28 cellular contexts compared by ENCODE assay signal in the genomic region with DNA sequence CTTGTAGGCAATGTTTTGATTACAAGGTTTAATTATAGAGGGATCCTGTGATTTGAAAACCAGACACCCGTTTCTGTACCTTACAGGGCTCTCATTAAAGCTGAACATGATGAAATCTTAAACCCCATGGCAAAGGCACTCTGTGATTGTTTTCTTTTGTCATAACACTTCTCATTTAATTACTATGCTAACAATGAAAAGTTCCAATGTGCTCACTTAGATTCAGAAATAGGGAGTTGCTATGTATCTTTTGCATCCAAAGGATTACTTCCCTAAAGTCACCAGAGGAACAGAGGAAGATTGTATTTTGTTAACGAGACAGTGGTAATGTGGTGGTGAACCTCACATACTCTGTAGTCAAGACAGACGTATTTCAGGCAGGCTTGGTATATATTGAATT.
DNase-seq lines count a peak whose midpoint lies in the region; ATAC-seq, FAIRE-seq and TF ChIP-seq lines count a peak whose summit lies in the region.
"Had no signal": no experiment of that assay in that cellular context is flagged by ENCODE, and none has a peak within 500 bp of the region (broad histone marks: within the 10 kb centered on the region; RNA-seq: fewer than 3 reads in every experiment).

No MANE protein-coding gene starts in this region.

- FAIRE-seq in GM12892 (lab: Jason Lieb, UNC): no peak
- FAIRE-seq: GM12891, keratinocyte, small intestine had no signal

- DNase-seq in COR-L47 (lab: John Stamatoyannopoulos, UW): peak; percentile 79
- DNase-seq in LHCN-M2 (ENCODE audit: low read depth): peak; percentile 61
- peak; percentile 20 for DNase-seq in astrocyte of the hippocampus (ENCODE audit: low read depth, low spot score)
- no peak for DNase-seq in psoas muscle
- DNase-seq in GM12892 (ENCODE audit: insufficient read length): no peak
- DNase-seq in tibial nerve (ENCODE audit: low spot score in 2 of 2): no peak
- no peak for DNase-seq in CD14-positive monocyte (ENCODE audit: low spot score)
- DNase-seq: activated CD4-positive, alpha-beta T cell treated with anti-CD3 and anti-CD28 coated beads, Interleukin-2, amount 10 ng/mL, durations not matched to agents 24 days and 14 days; activated gamma-delta T cell; activated naive CD8-positive, alpha-beta T cell treated with anti-CD3 and anti-CD28 coated beads, Interleukin-2, amount 10 ng/mL, durations not matched to agents 7 days and 5 days; activated T-cell treated with anti-CD3 and anti-CD28 coated beads, Interleukin-2, amount 50 U/mL, for 24 hours; CD4-positive, CD25-positive, alpha-beta regulatory T cell; EL; GOT3; head of caudate nucleus; left ventricle myocardium superior; NCI-H1092 treated with DMSO at 0.1 percent for 48 hours; NCI-H2171; NCI-H510A treated with DMSO at 0.1 percent for 48 hours; SHP77; small intestine; stimulated activated CD4-positive, alpha-beta T cell treated with anti-CD3 and anti-CD28 coated beads, Interleukin-1b, Interleukin-23, amount 100 ng/mL, for 48 hours; T1000; trophoblast cell had no signal

- no peaks in the 10 kb centered on the region for H3K9me3 ChIP-seq in psoas muscle
- H3K9me3 ChIP-seq in tibial nerve: no peaks in the 10 kb centered on the region

- H3K4me1 Mint-ChIP-seq in CD14-positive monocyte: no peaks in the 10 kb centered on the region
- H3K4me1 Mint-ChIP-seq: activated CD4-positive, alpha-beta T cell treated with anti-CD3 and anti-CD28 coated beads, Interleukin-2, amount 10 ng/mL, durations not matched to agents 24 days and 14 days; activated naive CD8-positive, alpha-beta T cell treated with anti-CD3 and anti-CD28 coated beads, Interleukin-2, amount 10 ng/mL, durations not matched to agents 7 days and 5 days; CD4-positive, CD25-positive, alpha-beta regulatory T cell; central memory CD8-positive, alpha-beta T cell had no signal

- TF ChIP-seq EP300 in tibial nerve (IDR thresholded peaks at IDR 0.05): no peak

- H3K4me3 ChIP-seq in psoas muscle: no peak overlapping the region
- no peak overlapping the region for H3K4me3 ChIP-seq in tibial nerve

- intact Hi-C loops in psoas muscle (cut with DNase I) (loop anchor here (5.0 kb wide), 1 partner anchor 81 kb away; a partner anchor contains a TSS), CD14-positive monocyte (cut with micrococcal nuclease) (no loop called here)

- no peak overlapping the region for H3K27ac Mint-ChIP-seq in CD14-positive monocyte
- H3K27ac Mint-ChIP-seq: activated CD4-positive, alpha-beta T cell treated with anti-CD3 and anti-CD28 coated beads, Interleukin-2, amount 10 ng/mL, durations not matched to agents 24 days and 14 days; activated naive CD8-positive, alpha-beta T cell treated with anti-CD3 and anti-CD28 coated beads, Interleukin-2, amount 10 ng/mL, durations not matched to agents 7 days and 5 days; activated T-cell treated with anti-CD3 and anti-CD28 coated beads, Interleukin-2, amount 50 U/mL, for 24 hours; CD4-positive, CD25-positive, alpha-beta regulatory T cell had no signal

- H3K9me3 Mint-ChIP-seq in CD14-positive monocyte: peaks cover 0 to 2% (median 0%) of the 10 kb centered on the region in 7 donors
- H3K9me3 Mint-ChIP-seq: activated CD4-positive, alpha-beta T cell treated with anti-CD3 and anti-CD28 coated beads, Interleukin-2, amount 10 ng/mL, durations not matched to agents 24 days and 14 days; activated naive CD8-positive, alpha-beta T cell treated with anti-CD3 and anti-CD28 coated beads, Interleukin-2, amount 10 ng/mL, durations not matched to agents 7 days and 5 days had no signal

- H3K4me1 ChIP-seq in psoas muscle (peaks cover 27% of the 10 kb centered on the region), tibial nerve (no peaks in the 10 kb centered on the region)

- no peak for TF ChIP-seq CTCF in psoas muscle (IDR thresholded peaks at IDR 0.05)
- no peak for TF ChIP-seq CTCF in tibial nerve (IDR thresholded peaks at IDR 0.05)
- TF ChIP-seq CTCF in CD14-positive monocyte (IDR thresholded peaks at IDR 0.05): no peak

- H3K36me3 ChIP-seq in psoas muscle (ENCODE audit: insufficient read depth in 1 of 2, low read depth in 1 of 2) (no peaks in the 10 kb centered on the region), tibial nerve (no peaks in the 10 kb centered on the region)

- peaks cover 0 to 2% (median 0%) of the 10 kb centered on the region in 3 donors for H3K27me3 Mint-ChIP-seq in CD14-positive monocyte (ENCODE audit: low read depth in 3 of 3)
- H3K27me3 Mint-ChIP-seq: activated CD4-positive, alpha-beta T cell treated with anti-CD3 and anti-CD28 coated beads, Interleukin-2, amount 10 ng/mL, durations not matched to agents 24 days and 14 days; activated naive CD8-positive, alpha-beta T cell treated with anti-CD3 and anti-CD28 coated beads, Interleukin-2, amount 10 ng/mL, durations not matched to agents 7 days and 5 days; activated T-cell treated with anti-CD3 and anti-CD28 coated beads, Interleukin-2, amount 50 U/mL, for 24 hours; CD4-positive, CD25-positive, alpha-beta regulatory T cell; central memory CD8-positive, alpha-beta T cell had no signal

- WGBS in psoas muscle, 3 donors: 32 to 45% (median 33%) methylated on average over 3 of the region's 3 CpGs
- WGBS in tibial nerve, 2 donors: 56 to 59% methylated on average over 3 of the region's 3 CpGs

- peak overlapping the region; percentile 70 for H3K27ac ChIP-seq in psoas muscle
- peak overlapping the region in 1 of 4 donors; percentile 60 for H3K27ac ChIP-seq in tibial nerve

- no peak for ATAC-seq in psoas muscle
- no peak for ATAC-seq in HG02885 (IDR thresholded peaks at IDR 0.05; ENCODE audit: poor library complexity, unreplicated experiment)
- ATAC-seq: left ventricle myocardium superior had no signal

- H3K36me3 Mint-ChIP-seq in CD14-positive monocyte: no peaks in the 10 kb centered on the region
- H3K36me3 Mint-ChIP-seq: activated naive CD8-positive, alpha-beta T cell treated with anti-CD3 and anti-CD28 coated beads, Interleukin-2, amount 10 ng/mL, durations not matched to agents 7 days and 5 days; CD4-positive, CD25-positive, alpha-beta regulatory T cell had no signal

- TF ChIP-seq POLR2A in GM12892 (IDR thresholded peaks at IDR 0.05; ENCODE audit: low read depth, low read length): no peak
- no peak for TF ChIP-seq POLR2A in tibial nerve (IDR thresholded peaks at IDR 0.05)

- no peak overlapping the region for H3K4me3 Mint-ChIP-seq in CD14-positive monocyte
- H3K4me3 Mint-ChIP-seq: activated CD4-positive, alpha-beta T cell treated with anti-CD3 and anti-CD28 coated beads, Interleukin-2, amount 10 ng/mL, durations not matched to agents 24 days and 14 days; activated naive CD8-positive, alpha-beta T cell treated with anti-CD3 and anti-CD28 coated beads, Interleukin-2, amount 10 ng/mL, durations not matched to agents 7 days and 5 days; activated T-cell treated with anti-CD3 and anti-CD28 coated beads, Interleukin-2, amount 50 U/mL, for 24 hours; central memory CD8-positive, alpha-beta T cell had no signal

- H3K27me3 ChIP-seq in psoas muscle (ENCODE audit: insufficient read depth in 3 of 3, low read length in 2 of 3) (no peaks in the 10 kb centered on the region), tibial nerve (no peaks in the 10 kb centered on the region)

Comparison
In these comparisons a context has a peak if more than half of its experiments do, and no peak if none do; other contexts are left out.
1. DNase-seq: peak in COR-L47 (single experiment), LHCN-M2 (single experiment) and astrocyte of the hippocampus (single experiment); none in psoas muscle (0 of 2), GM12892 (single experiment), tibial nerve (0 of 2) and CD14-positive monocyte (single experiment).
2. intact Hi-C loops: an anchor here in psoas muscle (5.0 kb wide); none called in CD14-positive monocyte.